8 cellular contexts compared by ENCODE assay signal in the genomic region with DNA sequence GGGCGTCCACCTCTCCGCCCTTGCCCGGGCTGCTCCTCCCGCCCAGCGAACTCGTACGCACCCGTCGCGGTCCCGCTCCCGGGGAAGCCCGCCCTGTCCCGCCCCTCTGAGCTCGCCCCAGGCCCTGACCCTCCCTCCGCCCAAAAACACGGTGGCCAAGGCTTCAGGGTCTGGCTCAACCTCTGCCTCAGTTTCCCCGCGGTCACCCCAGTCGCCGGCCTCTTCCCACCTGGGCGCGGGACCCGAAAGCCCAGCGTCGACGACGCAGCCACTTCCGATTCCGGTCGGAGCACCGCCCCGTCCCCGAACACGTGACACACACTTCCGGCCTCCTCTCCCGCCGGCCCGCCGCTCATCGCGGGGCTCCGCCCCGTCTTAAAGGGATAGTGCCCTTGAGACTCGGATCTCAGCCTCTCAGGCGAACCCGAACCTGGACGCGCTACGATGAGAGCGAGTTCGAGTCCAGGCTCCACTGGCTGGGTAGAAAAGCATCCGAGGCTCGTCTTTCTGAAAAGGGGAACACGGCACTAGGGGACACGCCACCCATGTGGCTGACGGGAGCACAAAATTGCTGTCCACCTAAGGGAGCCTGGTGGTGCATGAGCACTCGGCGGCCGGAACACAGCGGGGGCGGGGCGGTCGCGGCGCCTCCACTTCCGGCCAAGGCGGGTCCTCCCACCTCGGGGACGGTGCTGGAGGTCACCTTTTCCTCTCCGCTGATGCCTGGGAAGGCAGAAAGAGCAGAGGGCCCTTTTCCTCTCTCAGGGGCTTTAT. TPM values are rescaled to one million over a fixed set of nuclear protein-coding genes. Genes with fewer than 3 reads are reported as not detected.
A peak's percentile ranks its signal among the peaks of the same experiment; 100 is the strongest.
DNase-seq lines count a peak whose midpoint lies in the region; ATAC-seq and TF ChIP-seq lines count a peak whose summit lies in the region.

A gene (minus strand): TSS at position 282 of the 774 bp plus-strand sequence. CDS start 312 bp downstream, outside the sequence.

- no peaks in the 10 kb centered on the region for H3K9me3 Mint-ChIP-seq in CD4-positive, CD25-positive, alpha-beta regulatory T cell
- no peaks in the 10 kb centered on the region for H3K9me3 Mint-ChIP-seq in activated CD8-positive, alpha-beta T cell treated with anti-CD3 and anti-CD28 coated beads, Interleukin-2, amount 10 ng/mL, durations not matched to agents 7 days and 5 days (ENCODE audit: insufficient read depth)

- H3K4me3 Mint-ChIP-seq in CD4-positive, CD25-positive, alpha-beta regulatory T cell: peak within 1 kb of the TSS; percentile 95 to 99 (median 98)
- H3K4me3 Mint-ChIP-seq in activated CD8-positive, alpha-beta T cell treated with anti-CD3 and anti-CD28 coated beads, Interleukin-2, amount 10 ng/mL, durations not matched to agents 7 days and 5 days: peak within 1 kb of the TSS; percentile 99

- peaks cover 13% of the 10 kb centered on the region for H3K27me3 Mint-ChIP-seq in CD4-positive, CD25-positive, alpha-beta regulatory T cell
- no peaks in the 10 kb centered on the region for H3K27me3 Mint-ChIP-seq in activated CD8-positive, alpha-beta T cell treated with anti-CD3 and anti-CD28 coated beads, Interleukin-2, amount 10 ng/mL, durations not matched to agents 7 days and 5 days (ENCODE audit: low read depth)

- peaks cover 5% of the 10 kb centered on the region for H3K36me3 ChIP-seq in CD4-positive, CD25-positive, alpha-beta regulatory T cell (ENCODE audit: control insufficient read depth, insufficient read depth, low read length)
- H3K36me3 ChIP-seq in lung (ENCODE audit: control insufficient read depth in 2 of 2, insufficient read depth in 2 of 2, low read length in 2 of 2): peaks cover 0 to 19% of the 10 kb centered on the region in 2 donors

- H3K27ac ChIP-seq in CD4-positive, CD25-positive, alpha-beta regulatory T cell (ENCODE audit: insufficient read depth, low read length, poor library complexity, severe bottlenecking): peak within 1 kb of the TSS; percentile 86
- H3K27ac ChIP-seq in lung (ENCODE audit: low read depth in 1 of 2, low read length in 1 of 2): peak within 1 kb of the TSS; percentile 49 to 54

- CTCF ChIA-PET in activated CD8-positive, alpha-beta T cell treated with anti-CD3 and anti-CD28 coated beads, Interleukin-2, amount 10 ng/mL, durations not matched to agents 7 days and 5 days (lab: Charles Lee): no interaction called here

- peak within 1 kb of the TSS; percentile 64 for H3K4me3 ChIP-seq in CD4-positive, CD25-positive, alpha-beta regulatory T cell (ENCODE audit: low read depth, low read length)
- peak within 1 kb of the TSS; percentile 82 for H3K4me3 ChIP-seq in lung

- POLR2A ChIA-PET in activated CD8-positive, alpha-beta T cell treated with anti-CD3 and anti-CD28 coated beads, Interleukin-2, amount 10 ng/mL, durations not matched to agents 7 days and 5 days (lab: Charles Lee): interaction anchor here (0.6 kb wide), 1 partner anchor 65 kb away, joined by 3 read pairs; no protein-coding TSS in a partner anchor

- DNase-seq in CD4-positive, CD25-positive, alpha-beta regulatory T cell: peak; percentile 85 to 95 (median 89)
- DNase-seq in HS-27A (ENCODE audit: low read depth): peak; percentile 79
- peak; percentile 38 for DNase-seq in NK-92 (lab: John Stamatoyannopoulos, UW; ENCODE audit: unreplicated experiment)
- peak; percentile 96 for DNase-seq in activated CD8-positive, alpha-beta T cell treated with anti-CD3 and anti-CD28 coated beads, Interleukin-2, amount 10 ng/mL, durations not matched to agents 7 days and 5 days
- DNase-seq in effector CD4-positive, alpha-beta T cell: peak; percentile 86
- DNase-seq in lung (ENCODE audit: low spot score): peak; percentile 95
- peak; percentile 85 to 93 (median 86) for DNase-seq in stimulated activated CD4-positive, alpha-beta T cell treated with anti-CD3 and anti-CD28 coated beads, TNF-alpha, amount 100 ng/mL, for 24 hours (ENCODE audit: low read depth in 3 of 3)

- H3K36me3 Mint-ChIP-seq in CD4-positive, CD25-positive, alpha-beta regulatory T cell: no peaks in the 10 kb centered on the region
- H3K36me3 Mint-ChIP-seq in activated CD8-positive, alpha-beta T cell treated with anti-CD3 and anti-CD28 coated beads, Interleukin-2, amount 10 ng/mL, durations not matched to agents 7 days and 5 days (ENCODE audit: low read depth): peaks cover 9% of the 10 kb centered on the region

- WGBS in lung, 2 donors: 0 to 1% methylated on average over 70 to 71 of the region's 71 CpGs

- H3K9me3 ChIP-seq in CD4-positive, CD25-positive, alpha-beta regulatory T cell (ENCODE audit: control insufficient read depth in 2 of 2, low read length in 2 of 2): no peaks in the 10 kb centered on the region
- peaks cover 0 to 2% of the 10 kb centered on the region in 2 donors for H3K9me3 ChIP-seq in lung (ENCODE audit: control insufficient read depth in 2 of 2, insufficient read depth in 1 of 2, low read length in 1 of 2)

- H3K27me3 ChIP-seq in CD4-positive, CD25-positive, alpha-beta regulatory T cell (ENCODE audit: control insufficient read depth, insufficient read depth, low read length): no peaks in the 10 kb centered on the region
- H3K27me3 ChIP-seq in lung (ENCODE audit: control insufficient read depth, insufficient read depth): no peaks in the 10 kb centered on the region

- no peak for TF ChIP-seq CTCF in lung (IDR thresholded peaks at IDR 0.05; ENCODE audit: control extremely low read depth, extremely low read depth)

- ATAC-seq in CD4-positive, CD25-positive, alpha-beta regulatory T cell (ENCODE audit: low read depth in 2 of 2): peak; percentile 96 to 97
- peak; percentile 87 for ATAC-seq in GM19452 (IDR thresholded peaks at IDR 0.05; ENCODE audit: unreplicated experiment)
- peak; percentile 94 for ATAC-seq in activated CD8-positive, alpha-beta T cell treated with anti-CD3 and anti-CD28 coated beads, Interleukin-2, amount 10 ng/mL, durations not matched to agents 7 days and 5 days
- peak; percentile 97 for ATAC-seq in lung (ENCODE audit: insufficient read depth, low FRiP score)

- peak within 1 kb of the TSS; percentile 83 to 99 (median 96) for H3K27ac Mint-ChIP-seq in CD4-positive, CD25-positive, alpha-beta regulatory T cell
- peak within 1 kb of the TSS; percentile 98 for H3K27ac Mint-ChIP-seq in activated CD8-positive, alpha-beta T cell treated with anti-CD3 and anti-CD28 coated beads, Interleukin-2, amount 10 ng/mL, durations not matched to agents 7 days and 5 days

- peaks cover 4 to 30% (median 11%) of the 10 kb centered on the region in 4 donors for H3K4me1 Mint-ChIP-seq in CD4-positive, CD25-positive, alpha-beta regulatory T cell
- H3K4me1 Mint-ChIP-seq in activated CD8-positive, alpha-beta T cell treated with anti-CD3 and anti-CD28 coated beads, Interleukin-2, amount 10 ng/mL, durations not matched to agents 7 days and 5 days (ENCODE audit: low read depth): peaks cover 18% of the 10 kb centered on the region

- H3K4me1 ChIP-seq in CD4-positive, CD25-positive, alpha-beta regulatory T cell (ENCODE audit: control insufficient read depth, insufficient read depth, low read length, poor library complexity, severe bottlenecking): peaks cover 20% of the 10 kb centered on the region
- peaks cover 0 to 2% of the 10 kb centered on the region in 2 donors for H3K4me1 ChIP-seq in lung (ENCODE audit: control insufficient read depth in 2 of 2, insufficient read depth in 2 of 2, low read length in 2 of 2)

RNA-seq across cellular contexts. Expression of the gene that starts here (rescaled TPM):
- 33.4 TPM for total RNA-seq in CD4-positive, CD25-positive, alpha-beta regulatory T cell
- 10 to 100 TPM; 42.2 to 64.0 (median 54.0) TPM for polyA plus RNA-seq in CD4-positive, CD25-positive, alpha-beta regulatory T cell
- 10 to 100 TPM; 33.3 to 38.2 TPM for total RNA-seq in activated CD8-positive, alpha-beta T cell treated with anti-CD3 and anti-CD28 coated beads, Interleukin-2, amount 10 ng/mL, durations not matched to agents 7 days and 5 days
- total RNA-seq in lung: 10 to 100 TPM; 24.1 to 35.8 TPM
- polyA plus RNA-seq in lung: 10 to 100 TPM; 33.3 to 42.6 TPM

Comparison
In these comparisons a context has a peak if more than half of its experiments do, and no peak if none do; other contexts are left out.
1. Peak in every context shown above with its lines: DNase-seq, ATAC-seq, H3K4me3 ChIP-seq and H3K27ac ChIP-seq.
2. DNase-seq: peak in every context shown above with its lines; median percentile 96 in activated CD8-positive, alpha-beta T cell treated with anti-CD3 and anti-CD28 coated beads, Interleukin-2, amount 10 ng/mL, durations not matched to agents 7 days and 5 days; 95 in lung; 89 in CD4-positive, CD25-positive, alpha-beta regulatory T cell; 86 in effector CD4-positive, alpha-beta T cell; 86 in stimulated activated CD4-positive, alpha-beta T cell treated with anti-CD3 and anti-CD28 coated beads, TNF-alpha, amount 100 ng/mL, for 24 hours; 79 in HS-27A; 38 in NK-92.